ENCODE assay signal across 34 cellular contexts in the genomic region with DNA sequence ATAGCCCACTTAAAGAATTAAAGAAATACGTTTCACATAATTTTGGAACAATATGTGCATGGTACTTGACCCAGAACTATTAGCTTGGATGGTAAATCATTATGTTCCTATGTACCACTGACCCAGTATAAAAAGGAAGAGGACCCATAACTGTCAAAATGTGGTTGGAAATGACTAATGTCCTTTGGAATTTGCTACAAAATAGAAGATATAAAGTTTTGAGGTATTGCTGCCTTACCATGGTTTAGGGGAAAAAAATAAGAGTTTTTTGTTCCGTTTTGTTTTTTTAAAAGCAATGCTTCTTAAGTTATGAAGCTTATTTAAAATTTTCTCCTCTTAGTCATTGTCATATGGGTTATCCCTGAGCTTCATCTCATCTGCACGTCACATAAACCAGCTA. TPM values are rescaled to one million over a fixed set of nuclear protein-coding genes. Genes with fewer than 3 reads are reported as not detected.
DNase-seq lines count a peak whose midpoint lies in the region; ATAC-seq, FAIRE-seq and TF ChIP-seq lines count a peak whose summit lies in the region.
"Had no signal": no experiment of that assay in that cellular context is flagged by ENCODE, and none has a peak within 500 bp of the region (broad histone marks: within the 10 kb centered on the region; RNA-seq: fewer than 3 reads in every experiment).

No MANE protein-coding gene starts in this region.

- no peak for TF ChIP-seq RAD21 in IMR-90 (IDR thresholded peaks at IDR 0.05; ENCODE audit: low read length)

- H3K27me3 Mint-ChIP-seq in astrocyte (ENCODE audit: low read depth, unreplicated experiment) = no peaks in the 10 kb centered on the region
- peaks cover 0 to 3% (median 0%) of the 10 kb centered on the region in 3 donors for H3K27me3 Mint-ChIP-seq in immature natural killer cell (ENCODE audit: low read depth in 3 of 3)
- H3K27me3 Mint-ChIP-seq: activated naive CD8-positive, alpha-beta T cell treated with anti-CD3 and anti-CD28 coated beads for 36 hours; activated T-cell treated with anti-CD3 and anti-CD28 coated beads, Interleukin-2, amount 50 U/mL, for 24 hours; progenitor cell of endocrine pancreas; T-cell had no signal

- H3K79me2 ChIP-seq in astrocyte (ENCODE audit: insufficient read depth, low read length) = no peaks in the 10 kb centered on the region

- TSS peak; percentile 25 for BruUV-seq in IMR-90 (replicated peaks; lab: Mats Ljungman, UMichigan)

- TF ChIP-seq CTCF in IMR-90 (conservative IDR thresholded peaks at IDR 0.05; ENCODE audit: low read depth, low read length) = no peak
- TF ChIP-seq CTCF in astrocyte (IDR thresholded peaks at IDR 0.05; ENCODE audit: insufficient read depth, low read depth, low read length) = no peak

- H3K4me3 Mint-ChIP-seq in astrocyte (ENCODE audit: unreplicated experiment) (no peak overlapping the region), immature natural killer cell (no peak overlapping the region)
- H3K4me3 Mint-ChIP-seq: activated naive CD8-positive, alpha-beta T cell treated with anti-CD3 and anti-CD28 coated beads for 36 hours; activated T-cell treated with anti-CD3 and anti-CD28 coated beads, Interleukin-2, amount 50 U/mL, for 24 hours; mesothelial cell of epicardium; T-cell had no signal

- H3K23ac ChIP-seq in IMR-90 (ENCODE audit: low read depth, low read length) = no peak overlapping the region

- no peak for TF ChIP-seq POLR2A in IMR-90 (IDR thresholded peaks at IDR 0.05; ENCODE audit: low read depth, low read length)

- no peak overlapping the region for H2AFZ ChIP-seq in IMR-90 (replicated peaks; ENCODE audit: low read length, poor library complexity)
- H2AFZ ChIP-seq in astrocyte (ENCODE audit: low read depth, low read length) = no peak overlapping the region

- no peak overlapping the region for H2BK20ac ChIP-seq in IMR-90 (ENCODE audit: low read depth, low read length)

- H3K14ac ChIP-seq in IMR-90 (replicated peaks; ENCODE audit: low read depth, low read length) = no peak overlapping the region; the same call in 1 of the 2 replicates

- H3K9me3 ChIP-seq in IMR-90 (ENCODE audit: control insufficient read depth, insufficient read depth, low read length) (no peaks in the 10 kb centered on the region), astrocyte (ENCODE audit: insufficient read depth, low read depth, low read length) (no peaks in the 10 kb centered on the region)
- H3K9me3 ChIP-seq: heart left ventricle, neutrophil, Peyer's patch, right lobe of liver, SJCRH30, tibial nerve had no signal

- no peak overlapping the region for H2BK5ac ChIP-seq in IMR-90 (ENCODE audit: low read depth, low read length, poor library complexity, severe bottlenecking)

- no peak overlapping the region for H3K27ac ChIP-seq in IMR-90 (ENCODE audit: insufficient read depth, low read length)
- H3K27ac ChIP-seq in astrocyte (ENCODE audit: low read depth, low read length) = no peak overlapping the region
- H3K27ac ChIP-seq: cardiac muscle cell, foreskin keratinocyte, heart left ventricle, neutrophil, Peyer's patch, right lobe of liver, SJCRH30, tibial nerve, WERI-Rb-1 had no signal

- intact Hi-C loops in IMR-90 (cut with micrococcal nuclease) = no loop called here

- H3K4ac ChIP-seq in IMR-90 (ENCODE audit: low read depth, low read length) = no peak overlapping the region

- peaks cover 6% of the 10 kb centered on the region for H3K36me3 Mint-ChIP-seq in astrocyte (ENCODE audit: low read depth, unreplicated experiment)
- peaks cover 30 to 52% (median 30%) of the 10 kb centered on the region in 3 donors for H3K36me3 Mint-ChIP-seq in immature natural killer cell

- no peak overlapping the region for H3K4me3 ChIP-seq in IMR-90 (ENCODE audit: insufficient read depth, low read depth, low read length)
- no peak overlapping the region for H3K4me3 ChIP-seq in astrocyte (ENCODE audit: insufficient read depth, low read depth, low read length)
- H3K4me3 ChIP-seq: cardiac muscle cell, heart left ventricle, Peyer's patch, right lobe of liver, SJCRH30, tibial nerve had no signal

- H3K79me1 ChIP-seq in IMR-90 (ENCODE audit: low read depth in 1 of 2, low read length in 2 of 2) = no peaks in the 10 kb centered on the region; a peak in 1 of 4 replicates

- POLR2A ChIA-PET in IMR-90 (lab: Charles Lee; ENCODE audit: unreplicated experiment) = interaction anchor here (1.0 kb wide), 1 partner anchor 16 kb away, joined by 3 read pairs; a partner anchor contains a TSS

- in situ Hi-C loops in IMR-90 (cut with MboI; ENCODE audit: low sequenced_read_pairs) = no loop called here

- H3K4me2 ChIP-seq in IMR-90 (ENCODE audit: low read depth, low read length) (no peak overlapping the region), astrocyte (ENCODE audit: low read length) (peak overlapping the region; percentile 6)

- FAIRE-seq in astrocyte (lab: Jason Lieb, UNC) = peak; percentile 26
- FAIRE-seq: HepG2 had no signal

- no peak for ATAC-seq in IMR-90 (ENCODE audit: low read depth)
- ATAC-seq: foreskin keratinocyte, heart left ventricle, HepG2, right lobe of liver, T-cell had no signal

- H3K9me1 ChIP-seq in IMR-90 (ENCODE audit: insufficient read depth, low read length) = 0 out of 2 replicates have a peak, but pooled peaks cover 3% of the 10 kb centered on the region

- no peak overlapping the region for H3K27ac Mint-ChIP-seq in astrocyte (ENCODE audit: unreplicated experiment)
- H3K27ac Mint-ChIP-seq in immature natural killer cell = peak overlapping the region in 3 of 6 donors; percentile 5 to 34 (median 27)
- H3K27ac Mint-ChIP-seq: activated naive CD8-positive, alpha-beta T cell treated with anti-CD3 and anti-CD28 coated beads for 36 hours; activated T-cell treated with anti-CD3 and anti-CD28 coated beads, Interleukin-2, amount 50 U/mL, for 24 hours; mesothelial cell of epicardium; progenitor cell of endocrine pancreas; T-cell had no signal

- no peak overlapping the region for H4K5ac ChIP-seq in IMR-90 (ENCODE audit: low read depth, low read length)

- H3K9me3 Mint-ChIP-seq in astrocyte (ENCODE audit: unreplicated experiment) (no peaks in the 10 kb centered on the region), immature natural killer cell (no peaks in the 10 kb centered on the region)
- H3K9me3 Mint-ChIP-seq: activated naive CD8-positive, alpha-beta T cell treated with anti-CD3 and anti-CD28 coated beads for 36 hours; activated T-cell treated with anti-CD3 and anti-CD28 coated beads, Interleukin-2, amount 50 U/mL, for 24 hours; mesothelial cell of epicardium; T-cell had no signal

- H2AK5ac ChIP-seq in IMR-90 (ENCODE audit: low read depth, low read length) = no peak overlapping the region

- H3K36me3 ChIP-seq in IMR-90 (ENCODE audit: control insufficient read depth, insufficient read depth, low read length) (peaks cover 16% of the 10 kb centered on the region), astrocyte (ENCODE audit: insufficient read depth, low read length) (peaks cover 15% of the 10 kb centered on the region)

- no peak overlapping the region for H3K9ac ChIP-seq in IMR-90 (ENCODE audit: low read depth, low read length)
- H3K9ac ChIP-seq in astrocyte (ENCODE audit: low read length) = no peak overlapping the region

- H2BK15ac ChIP-seq in IMR-90 (ENCODE audit: low read depth, low read length) = no peak overlapping the region

- no peaks in the 10 kb centered on the region for H3K27me3 ChIP-seq in IMR-90 (ENCODE audit: control insufficient read depth, insufficient read depth, low read length)
- no peaks in the 10 kb centered on the region for H3K27me3 ChIP-seq in astrocyte (ENCODE audit: insufficient read depth, low read length)
- H3K27me3 ChIP-seq: cardiac muscle cell, foreskin keratinocyte, heart left ventricle, neutrophil, Peyer's patch, right lobe of liver, SJCRH30, tibial nerve had no signal

- no peak overlapping the region for H2AK9ac ChIP-seq in IMR-90 (replicated peaks; ENCODE audit: low read depth, low read length, poor library complexity)

- no peak overlapping the region for H4K91ac ChIP-seq in IMR-90 (ENCODE audit: insufficient read depth, low read depth, low read length)

- CTCF ChIA-PET in IMR-90 (lab: Yijun Ruan, JAX) = interaction anchor here (1.4 kb wide), 1 partner anchor 16 kb away, joined by 4 read pairs; a partner anchor contains a TSS

- dilution Hi-C loops in IMR-90 (cut with HindIII; ENCODE audit: low sequenced_read_pairs, unreplicated experiment) = no loop called here

- H3K56ac ChIP-seq in IMR-90 (ENCODE audit: extremely low read depth, insufficient read depth, low read length) = no peak overlapping the region

- DNase-seq in EL (peak; percentile 77), IMR-90 (no peak), astrocyte (ENCODE audit: low read depth) (peak; percentile 4), iris pigment epithelial cell (ENCODE audit: low read depth) (peak; percentile 34), NCI-H2081 (lab: John Stamatoyannopoulos, UW) (no peak), immature natural killer cell (no peak), NAMALWA (ENCODE audit: low spot score) (no peak)
- DNase-seq in activated CD4-positive, CD25-positive, alpha-beta regulatory T cell (lab: John Stamatoyannopoulos, UW) = no peak
- DNase-seq: activated CD4-positive, alpha-beta T cell treated with anti-CD3 and anti-CD28 coated beads for 48 hours; activated effector memory CD4-positive, alpha-beta T cell treated with anti-CD3 and anti-CD28 coated beads, Interleukin-2, amount 50 U/mL, for 16 hours; activated naive CD8-positive, alpha-beta T cell treated with anti-CD3 and anti-CD28 coated beads for 36 hours; activated T-cell treated with anti-CD3 and anti-CD28 coated beads, Interleukin-2, amount 50 U/mL, for 24 hours; aorta; C1 segment of cervical spinal cord; COR-L47; foreskin keratinocyte; GF-D8; H7; heart left ventricle; kidney glomerular epithelial cell; NCI-H2029 treated with DMSO at 0.1 percent for 48 hours; NCI-H69; Peyer's patch; right lobe of liver; SJCRH30; stimulated activated CD4-positive, alpha-beta T cell treated with anti-CD3 and anti-CD28 coated beads, Interleukin-4, amount 100 ng/mL, for 24 hours; T-cell; WERI-Rb-1 had no signal

- H4K20me1 ChIP-seq in IMR-90 (ENCODE audit: insufficient read depth, low read length) (no peaks in the 10 kb centered on the region), astrocyte (ENCODE audit: insufficient read depth, low read length) (no peaks in the 10 kb centered on the region)

- H3K4me1 Mint-ChIP-seq in astrocyte (ENCODE audit: low read depth, unreplicated experiment) (peaks cover 12% of the 10 kb centered on the region), immature natural killer cell (peaks cover 0 to 6% of the 10 kb centered on the region in 2 donors)
- H3K4me1 Mint-ChIP-seq: activated naive CD8-positive, alpha-beta T cell treated with anti-CD3 and anti-CD28 coated beads for 36 hours; mesothelial cell of epicardium; T-cell had no signal

- H3K18ac ChIP-seq in IMR-90 (ENCODE audit: low read depth, low read length) = no peak overlapping the region

- no CpG with 5 or more reads among the region's 3 CpGs for WGBS in IMR-90 (ENCODE audit: extremely low coverage in 2 of 2, insufficient read length in 1 of 2), 2 experiments

- H3K4me1 ChIP-seq in IMR-90 (ENCODE audit: control insufficient read depth, insufficient read depth, low read length) (peaks cover 2% of the 10 kb centered on the region; the same call in 1 of the 2 replicates), astrocyte (ENCODE audit: insufficient read depth, low read length) (peaks cover 4% of the 10 kb centered on the region)
- H3K4me1 ChIP-seq: foreskin keratinocyte, heart left ventricle, Peyer's patch, right lobe of liver, SJCRH30, tibial nerve had no signal

- no peak overlapping the region for H4K8ac ChIP-seq in IMR-90 (ENCODE audit: low read depth in 2 of 2, low read length in 2 of 2)

- H2BK120ac ChIP-seq in IMR-90 (ENCODE audit: low read depth, low read length) = no peak overlapping the region

RNA-seq across cellular contexts. Expression of a gene that starts 15.8 kb away (rescaled TPM):
- total RNA-seq in IMR-90 (2012; rRNA removed) (23.7 and 27.8 TPM in 2 replicates), astrocyte (49.9 and 51.0 TPM in 2 replicates)
- polyA plus RNA-seq in IMR-90 (2012; rRNA removed) (10.7 and 11.5 TPM in 2 replicates), immature natural killer cell (100 to 1,000 TPM in 1 of 3 donors, 10 to 100 TPM in 2; 53.5 to 142 (median 96.2) TPM)
- 6.3 and 7.8 TPM in 2 replicates for polyA plus RNA-seq in IMR-90 (2012; cell fraction: cytosol; rRNA removed)
- polyA plus RNA-seq in IMR-90 (2012; cell fraction: nucleus; rRNA removed; ENCODE audit: low replicate concordance) = 6.3 and 12.3 TPM in 2 replicates

Comparison
In these comparisons a context has a peak if more than half of its experiments do, and no peak if none do; other contexts are left out.
1. DNase-seq: peak in EL (single experiment), astrocyte (single experiment) and iris pigment epithelial cell (single experiment); none in IMR-90 (single experiment), activated CD4-positive, CD25-positive, alpha-beta regulatory T cell (0 of 4), NCI-H2081 (0 of 2), immature natural killer cell (0 of 3) and NAMALWA (single experiment).